ENCODE assay signal across 1 cellular context in genomic region chr2:3248754-3249476, GRCh38.
TF ChIP-seq lines count a peak whose summit lies in the region.

No MANE protein-coding gene starts in this region.

TF ChIP-seq in GM12878, 131 proteins besides CTCF, POLR2A, EP300 and RAD21 (continued from another document):
- no peak for TF ChIP-seq REST (IDR thresholded peaks at IDR 0.05; ENCODE audit: low read depth, low read length)
